In the genomic region with DNA sequence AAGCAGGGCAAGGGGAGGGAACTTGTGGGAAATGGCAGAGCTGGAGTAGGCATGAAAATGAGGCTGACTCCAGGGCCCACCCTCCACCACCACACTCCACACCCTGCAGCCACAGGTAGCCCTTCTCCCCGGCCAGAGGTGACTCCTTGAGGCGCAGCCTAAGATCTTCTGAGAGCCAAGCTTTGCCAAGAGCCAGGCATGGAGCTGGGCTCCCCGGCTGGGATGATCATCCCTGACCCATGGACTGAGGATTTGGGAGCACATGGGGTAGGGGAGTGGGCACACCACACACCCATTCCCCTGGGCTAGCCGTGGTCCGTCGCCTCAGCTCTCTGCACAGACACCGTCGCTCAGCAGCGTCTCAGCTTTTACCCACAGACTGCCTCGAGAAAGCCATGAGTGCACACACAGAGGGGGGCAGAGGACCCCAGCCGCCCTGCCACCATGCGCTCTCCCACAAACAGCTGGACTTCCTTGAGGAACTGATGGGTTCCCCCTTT, we compare ENCODE assay signal across 27 cellular contexts.
"Had no signal": no experiment of that assay in that cellular context is flagged by ENCODE, and none has a peak within 500 bp of the region (broad histone marks: within the 10 kb centered on the region; RNA-seq: fewer than 3 reads in every experiment).

No MANE protein-coding gene starts in this region.

- H3K27me3 ChIP-seq: colonic mucosa, hepatocyte, thyroid gland had no signal

- H3K4me1 Mint-ChIP-seq: activated CD4-positive, alpha-beta T cell treated with anti-CD3 and anti-CD28 coated beads for 36 hours; stimulated activated naive CD8-positive, alpha-beta T cell treated with anti-CD3 and anti-CD28 coated beads, Interleukin-15, amount 100 ng/mL, for 72 hours had no signal

- H2AFZ ChIP-seq: hepatocyte, parathyroid adenoma had no signal

- H3K27ac ChIP-seq: colonic mucosa, epithelial cell of prostate, esophagus squamous epithelium, hepatocyte, parathyroid adenoma, thyroid gland had no signal

- H3K79me2 ChIP-seq: hepatocyte, parathyroid adenoma had no signal

- DNase-seq: activated CD4-positive, alpha-beta T cell treated with anti-CD3 and anti-CD28 coated beads for 36 hours; activated CD8-positive, alpha-beta T cell treated with anti-CD3 and anti-CD28 coated beads, Interleukin-2, amount 10 ng/mL, durations not matched to agents 7 days and 5 days; activated naive CD4-positive, alpha-beta T cell; activated T-cell treated with anti-CD3 and anti-CD28 coated beads for 4 hours; activated T-cell treated with anti-CD3 and anti-CD28 coated beads, Interleukin-2, amount 50 U/mL, for 72 hours; colonic mucosa; effector CD8-positive, alpha-beta T cell; esophagus squamous epithelium; foreskin melanocyte; glutamatergic neuron; islet precursor cell; left colon; midbrain; naive thymus-derived CD4-positive, alpha-beta T cell; nucleus accumbens; right cardiac atrium; stimulated activated CD4-positive, alpha-beta T cell treated with anti-CD3 and anti-CD28 coated beads, Interleukin-4, amount 100 ng/mL, for 1 hour; stimulated activated naive CD8-positive, alpha-beta T cell treated with anti-CD3 and anti-CD28 coated beads, Interleukin-15, amount 100 ng/mL, for 72 hours; substantia nigra; T-helper 17 cell; T1000; thyroid gland had no signal

- H3K4me3 ChIP-seq: colonic mucosa, esophagus squamous epithelium, hepatocyte, thyroid gland had no signal

- H3K4me1 ChIP-seq: colonic mucosa, esophagus squamous epithelium, parathyroid adenoma, thyroid gland had no signal

- H3K36me3 ChIP-seq: colonic mucosa, esophagus squamous epithelium, thyroid gland had no signal

- H3K27ac Mint-ChIP-seq: activated CD4-positive, alpha-beta T cell treated with anti-CD3 and anti-CD28 coated beads for 36 hours; activated CD8-positive, alpha-beta T cell treated with anti-CD3 and anti-CD28 coated beads, Interleukin-2, amount 10 ng/mL, durations not matched to agents 7 days and 5 days; activated naive CD4-positive, alpha-beta T cell treated with anti-CD3 and anti-CD28 coated beads, Interleukin-2, amount 50 U/mL, for 72 hours; activated T-cell treated with anti-CD3 and anti-CD28 coated beads, Interleukin-2, amount 50 U/mL, for 72 hours; stimulated activated effector memory CD8-positive, alpha-beta T cell treated with anti-CD3 and anti-CD28 coated beads, Interleukin-12 subunit alpha, Interleukin-12 subunit beta, amount 100 ng/mL, for 72 hours; stimulated activated naive CD8-positive, alpha-beta T cell treated with anti-CD3 and anti-CD28 coated beads, Interleukin-15, amount 100 ng/mL, for 72 hours; T-helper 17 cell had no signal

- H3K36me3 Mint-ChIP-seq: activated naive CD4-positive, alpha-beta T cell treated with anti-CD3 and anti-CD28 coated beads, Interleukin-2, amount 50 U/mL, for 72 hours; naive thymus-derived CD4-positive, alpha-beta T cell; stimulated activated effector memory CD8-positive, alpha-beta T cell treated with anti-CD3 and anti-CD28 coated beads, Interleukin-12 subunit alpha, Interleukin-12 subunit beta, amount 100 ng/mL, for 72 hours had no signal

- H3K9me3 ChIP-seq: colonic mucosa, esophagus squamous epithelium, thyroid gland had no signal

- H3K9me3 Mint-ChIP-seq: activated naive CD4-positive, alpha-beta T cell treated with anti-CD3 and anti-CD28 coated beads, Interleukin-2, amount 50 U/mL, for 72 hours; activated T-cell treated with anti-CD3 and anti-CD28 coated beads, Interleukin-2, amount 50 U/mL, for 72 hours; naive thymus-derived CD4-positive, alpha-beta T cell; stimulated activated effector memory CD8-positive, alpha-beta T cell treated with anti-CD3 and anti-CD28 coated beads, Interleukin-12 subunit alpha, Interleukin-12 subunit beta, amount 100 ng/mL, for 72 hours; stimulated activated naive CD8-positive, alpha-beta T cell treated with anti-CD3 and anti-CD28 coated beads, Interleukin-15, amount 100 ng/mL, for 72 hours had no signal

- H3K4me3 Mint-ChIP-seq: activated CD4-positive, alpha-beta T cell treated with anti-CD3 and anti-CD28 coated beads for 36 hours; activated CD8-positive, alpha-beta T cell treated with anti-CD3 and anti-CD28 coated beads, Interleukin-2, amount 10 ng/mL, durations not matched to agents 7 days and 5 days; activated T-cell treated with anti-CD3 and anti-CD28 coated beads, Interleukin-2, amount 50 U/mL, for 72 hours; naive thymus-derived CD4-positive, alpha-beta T cell; stimulated activated effector memory CD8-positive, alpha-beta T cell treated with anti-CD3 and anti-CD28 coated beads, Interleukin-12 subunit alpha, Interleukin-12 subunit beta, amount 100 ng/mL, for 72 hours; stimulated activated naive CD8-positive, alpha-beta T cell treated with anti-CD3 and anti-CD28 coated beads, Interleukin-15, amount 100 ng/mL, for 72 hours; T-helper 17 cell had no signal

- ATAC-seq: activated CD4-positive, alpha-beta T cell treated with anti-CD3 and anti-CD28 coated beads for 36 hours; activated CD8-positive, alpha-beta T cell treated with anti-CD3 and anti-CD28 coated beads, Interleukin-2, amount 10 ng/mL, durations not matched to agents 7 days and 5 days; activated naive CD4-positive, alpha-beta T cell treated with anti-CD3 and anti-CD28 coated beads, Interleukin-2, amount 50 U/mL, for 72 hours; activated T-cell treated with anti-CD3 and anti-CD28 coated beads, Interleukin-2, amount 50 U/mL, for 72 hours; left colon; naive thymus-derived CD4-positive, alpha-beta T cell; right cardiac atrium; stimulated activated effector memory CD8-positive, alpha-beta T cell treated with anti-CD3 and anti-CD28 coated beads, Interleukin-12 subunit alpha, Interleukin-12 subunit beta, amount 100 ng/mL, for 72 hours; stimulated activated naive CD8-positive, alpha-beta T cell treated with anti-CD3 and anti-CD28 coated beads, Interleukin-15, amount 100 ng/mL, for 72 hours; T-helper 17 cell had no signal

- H3K4me2 ChIP-seq: hepatocyte had no signal
